In the genomic region with DNA sequence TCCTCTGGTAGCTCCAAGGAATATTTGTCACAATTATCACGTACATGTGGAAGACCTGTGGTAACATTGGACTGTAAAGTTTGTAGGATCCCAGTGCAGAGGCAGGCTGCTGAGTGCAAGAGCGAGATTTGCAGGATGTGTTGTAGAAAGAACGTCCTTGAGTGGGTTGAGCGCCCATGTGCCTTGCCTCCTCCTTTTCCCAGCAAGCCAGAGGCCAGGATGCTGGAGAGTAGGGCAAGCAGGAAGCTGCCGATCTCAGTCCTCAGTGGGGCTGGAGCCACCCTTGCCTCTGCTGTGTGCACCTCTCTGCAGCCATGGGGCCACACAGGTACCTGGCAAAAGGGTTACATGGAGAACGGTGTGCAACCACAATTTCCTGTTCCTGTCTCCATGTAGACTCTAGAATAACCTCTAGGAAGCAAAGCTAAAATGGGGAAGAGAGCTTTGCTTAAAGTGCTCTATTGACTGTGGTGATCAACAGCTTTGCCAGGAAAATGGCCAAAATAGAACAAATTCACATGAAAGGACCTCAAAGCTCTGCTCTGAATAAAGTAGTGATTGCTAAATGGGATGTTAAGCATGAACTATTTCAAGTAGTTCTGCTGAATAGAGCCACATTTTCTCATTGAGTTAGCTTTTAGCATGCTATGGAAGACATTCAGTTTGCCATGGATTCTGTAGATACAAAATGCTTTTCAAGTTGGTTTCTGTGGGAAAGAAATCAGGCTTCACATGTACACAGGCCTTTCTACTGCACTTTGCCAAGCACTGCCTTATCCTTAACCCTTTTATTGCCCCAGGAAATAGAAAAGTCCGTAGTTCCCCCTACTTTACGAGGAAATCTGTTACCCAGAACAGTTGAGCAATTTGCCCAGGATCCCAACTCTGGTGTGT, we compare ENCODE assay signal across 26 cellular contexts. TPM values are rescaled to one million over a fixed set of nuclear protein-coding genes. Genes with fewer than 3 reads are reported as not detected.
A peak's percentile ranks its signal among the peaks of the same experiment; 100 is the strongest.
DNase-seq lines count a peak whose midpoint lies in the region; ATAC-seq, FAIRE-seq and TF ChIP-seq lines count a peak whose summit lies in the region.
"Had no signal": no experiment of that assay in that cellular context is flagged by ENCODE, and none has a peak within 500 bp of the region (broad histone marks: within the 10 kb centered on the region; RNA-seq: fewer than 3 reads in every experiment).

No MANE protein-coding gene starts in this region.

- intact Hi-C loops in left colon (cut with DNase I, micrococcal nuclease) (no loop called here), gastrocnemius medialis (cut with DNase I; ENCODE audit: low total_unique reads) (no loop called here), HepG2 (cut with micrococcal nuclease; ENCODE audit: unreplicated experiment) (no loop called here)

- no peaks in the 10 kb centered on the region for H4K20me1 ChIP-seq in HepG2 (ENCODE audit: insufficient read depth, low read length)

- no peak for FAIRE-seq in HepG2 (lab: Jason Lieb, UNC)
- FAIRE-seq: HTR-8/SVneo had no signal

- DNase-seq in Ammon's horn (ENCODE audit: low spot score) = peak; percentile 29
- DNase-seq in SK-N-MC (ENCODE audit: low read depth, low spot score) = no peak
- no peak for DNase-seq in left colon
- DNase-seq in gastrocnemius medialis = no peak
- no peak for DNase-seq in HepG2 (ENCODE audit: low spot score)
- no peak for DNase-seq in COLO829 (ENCODE audit: low spot score)
- no peak for DNase-seq in NCI-H1694 treated with DMSO at 0.1 percent for 48 hours (lab: John Stamatoyannopoulos, UW)
- DNase-seq: activated CD4-positive, alpha-beta T cell treated with anti-CD3 and anti-CD28 coated beads for 36 hours; activated T-cell treated with anti-CD3 and anti-CD28 coated beads, Interleukin-2, amount 50 U/mL, for 4 hours; adrenal gland; BE2C; COR-L47; dermis blood vessel endothelial cell; DMS79; GOT3; Kasumi-1; NCI-H187 treated with DMSO at 0.1 percent for 48 hours; occipital lobe; SK-N-SH; stimulated activated naive CD8-positive, alpha-beta T cell treated with anti-CD3 and anti-CD28 coated beads, Interleukin-15, Interleukin-2, amounts not matched to agents 100 U/mL and 50 U/mL, for 24 hours; T-helper 17 cell; upper lobe of right lung had no signal

- H3K9me3 ChIP-seq in SK-N-MC (ENCODE audit: low read depth, low read length) (no peaks in the 10 kb centered on the region), gastrocnemius medialis (no peaks in the 10 kb centered on the region), HepG2 (ENCODE audit: low read length) (no peaks in the 10 kb centered on the region)
- H3K9me3 ChIP-seq: adrenal gland, BE2C, right atrium auricular region, SK-N-SH, upper lobe of right lung had no signal

- TF ChIP-seq EP300 in HepG2 (IDR thresholded peaks at IDR 0.05; ENCODE audit: low read depth in 2 of 2, low read length in 2 of 2) (no peak), HepG2 (CRISPR knock-in tag; IDR thresholded peaks at IDR 0.05; ENCODE audit: borderline replicate concordance) (no peak)

- 97% methylated on average over 8 of the region's 8 CpGs for WGBS in HepG2 (ENCODE audit: low lambda C conversion rate)

- no peak for TF ChIP-seq CTCF in gastrocnemius medialis (IDR thresholded peaks at IDR 0.05 in 4 of 5, conservative IDR thresholded peaks at IDR 0.05 in 1 of 5)
- no peak for TF ChIP-seq CTCF in HepG2 (CRISPR knock-in tag; IDR thresholded peaks at IDR 0.05)

- CTCF ChIA-PET in HepG2 (lab: Yijun Ruan, JAX; ENCODE audit: low intra/inter-chr PET ratio, low total read pairs) = no interaction called here

- no peak overlapping the region for H3K9ac ChIP-seq in SK-N-MC (ENCODE audit: insufficient read length)
- no peak overlapping the region for H3K9ac ChIP-seq in HepG2 (ENCODE audit: insufficient read depth, low read depth, low read length)
- H3K9ac ChIP-seq: SK-N-SH had no signal

- in situ Hi-C loops in gastrocnemius medialis (cut with MboI; ENCODE audit: low sequenced_read_pairs in 4 of 4) = no loop called here
- in situ Hi-C loops in HepG2 (cut with HindIII; ENCODE audit: extremely low pct_ligation_motif_present, low pct_unique_long_range_greater_than_20kb) = no loop called here

- 0 out of 2 replicates have a peak overlapping the region, but pooled peaks have one; percentile 26 for H3K27ac ChIP-seq in SK-N-MC
- H3K27ac ChIP-seq in gastrocnemius medialis = peak overlapping the region; percentile 78 to 87 (median 84)
- H3K27ac ChIP-seq in HepG2 (ENCODE audit: extremely low read length, insufficient read depth, low read length) = no peak overlapping the region
- H3K27ac ChIP-seq: adrenal gland, right atrium auricular region, upper lobe of right lung had no signal

- peak; percentile 80 for ATAC-seq in left colon
- ATAC-seq in gastrocnemius medialis = no peak
- ATAC-seq in HepG2 = no peak
- no peak for ATAC-seq in HG02870 (IDR thresholded peaks at IDR 0.05; ENCODE audit: unreplicated experiment)
- ATAC-seq: activated CD4-positive, alpha-beta T cell treated with anti-CD3 and anti-CD28 coated beads for 36 hours; activated T-cell treated with anti-CD3 and anti-CD28 coated beads, Interleukin-2, amount 50 U/mL, for 4 hours; stimulated activated naive CD8-positive, alpha-beta T cell treated with anti-CD3 and anti-CD28 coated beads, Interleukin-15, Interleukin-2, amounts not matched to agents 100 U/mL and 50 U/mL, for 24 hours; T-helper 17 cell; upper lobe of right lung had no signal

- H3K79me2 ChIP-seq in HepG2 (ENCODE audit: insufficient read depth, low read length) = no peaks in the 10 kb centered on the region

- no peak for TF ChIP-seq POLR2A in gastrocnemius medialis (IDR thresholded peaks at IDR 0.05)
- TF ChIP-seq POLR2A in HepG2 (IDR thresholded peaks at IDR 0.05; ENCODE audit: insufficient read depth in 1 of 2, low read depth in 2 of 2, low read length in 2 of 2) = no peak

- no peak for TF ChIP-seq RAD21 in HepG2 (CRISPR knock-in tag; IDR thresholded peaks at IDR 0.05)

- no peak overlapping the region for H2AFZ ChIP-seq in HepG2 (ENCODE audit: low read length)

- POLR2A ChIA-PET in HepG2 (lab: Yijun Ruan, JAX) = interaction anchor here (0.7 kb wide), 1 partner anchor 9 kb away, joined by 3 read pairs; no protein-coding TSS in a partner anchor

- no TSS peak for BruUV-seq in HepG2 (replicated peaks; lab: Mats Ljungman, UMichigan)

- H3K4me3 ChIP-seq in SK-N-MC = no peak overlapping the region
- no peak overlapping the region for H3K4me3 ChIP-seq in gastrocnemius medialis
- H3K4me3 ChIP-seq in HepG2 (replicated peaks in 1 of 3; ENCODE audit: insufficient read depth in 1 of 3, low read depth in 2 of 3, low read length in 3 of 3) = no peak overlapping the region
- H3K4me3 ChIP-seq: adrenal gland, lung, right atrium auricular region, upper lobe of right lung had no signal

- H3K4me1 ChIP-seq in gastrocnemius medialis = peaks cover 17 to 43% of the 10 kb centered on the region in 2 donors
- no peaks in the 10 kb centered on the region for H3K4me1 ChIP-seq in HepG2 (ENCODE audit: insufficient read depth, low read length)
- H3K4me1 ChIP-seq: BE2C had no signal

- H3K27me3 ChIP-seq in gastrocnemius medialis (no peaks in the 10 kb centered on the region), HepG2 (ENCODE audit: control insufficient read depth in 1 of 2, insufficient read depth in 2 of 2, low read length in 2 of 2) (no peaks in the 10 kb centered on the region)
- H3K27me3 ChIP-seq: adrenal gland, BE2C, right atrium auricular region, upper lobe of right lung had no signal

- H3K4me2 ChIP-seq in HepG2 (ENCODE audit: low read depth, low read length) = no peak overlapping the region
- H3K4me2 ChIP-seq: SK-N-SH had no signal

- peaks cover 6% of the 10 kb centered on the region; the same call in 1 of the 2 replicates for H3K36me3 ChIP-seq in SK-N-MC (ENCODE audit: insufficient read depth, low read length)
- no peaks in the 10 kb centered on the region for H3K36me3 ChIP-seq in gastrocnemius medialis
- no peaks in the 10 kb centered on the region for H3K36me3 ChIP-seq in HepG2 (replicated peaks in 1 of 2; ENCODE audit: control insufficient read depth in 1 of 2, insufficient read depth in 2 of 2, low read length in 2 of 2)
- H3K36me3 ChIP-seq: adrenal gland, BE2C, right atrium auricular region, upper lobe of right lung had no signal

TF ChIP-seq in HepG2, 621 proteins besides CTCF, POLR2A, EP300 and RAD21 (continues in another document):
- TF ChIP-seq FOXP1 (IDR thresholded peaks at IDR 0.05) (no peak), FOXP1 (CRISPR knock-in tag; IDR thresholded peaks at IDR 0.05) (no peak), ZNF143 (CRISPR knock-in tag; IDR thresholded peaks at IDR 0.05) (no peak), ZNF354B (CRISPR knock-in tag; IDR thresholded peaks at IDR 0.05) (no peak), ZSCAN29 (CRISPR knock-in tag; conservative IDR thresholded peaks at IDR 0.05) (no peak), PITX1 (CRISPR knock-in tag; IDR thresholded peaks at IDR 0.05) (no peak)
- TF ChIP-seq, protein P1, sequence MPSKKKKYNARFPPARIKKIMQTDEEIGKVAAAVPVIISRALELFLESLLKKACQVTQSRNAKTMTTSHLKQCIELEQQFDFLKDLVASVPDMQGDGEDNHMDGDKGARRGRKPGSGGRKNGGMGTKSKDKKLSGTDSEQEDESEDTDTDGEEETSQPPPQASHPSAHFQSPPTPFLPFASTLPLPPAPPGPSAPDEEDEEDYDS (CRISPR knock-in tag; IDR thresholded peaks at IDR 0.05) = no peak

RNA-seq across cellular contexts. Expression of a gene that starts 37.4 kb away (rescaled TPM):
- total RNA-seq in left colon (100 to 1,000 TPM; 105 to 117 TPM), gastrocnemius medialis (100 to 1,000 TPM; 155 to 450 (median 216) TPM), HepG2 (2016; rRNA removed; fragmentation: Illumina TruSeq; extraction: Trizol) (5.7 and 10.0 TPM in 2 replicates)
- total RNA-seq in HepG2 (2016; cell fraction: cytosol; rRNA removed; fragmentation: Illumina TruSeq; extraction: Trizol; ENCODE audit: low read depth) = 14.3 and 16.0 TPM in 2 replicates
- 5.0 and 10.4 TPM in 2 replicates for total RNA-seq in HepG2 (2016; cell fraction: insoluble cytoplasmic fraction; rRNA removed; fragmentation: Illumina TruSeq; extraction: Trizol)
- 17.4 and 22.1 TPM in 2 replicates for total RNA-seq in HepG2 (2016; cell fraction: membrane; rRNA removed; fragmentation: Illumina TruSeq; extraction: Trizol)
- 10.0 and 10.9 TPM in 2 replicates for total RNA-seq in HepG2 (2016; cell fraction: nucleus; rRNA removed; fragmentation: Illumina TruSeq; extraction: Trizol)
- polyA plus RNA-seq in HepG2 (2011; rRNA removed) = 15.0 and 23.2 TPM in 2 replicates
- polyA plus RNA-seq in HepG2 (2011; cell fraction: cytosol; rRNA removed) = 15.5 and 27.2 TPM in 2 replicates
- 167 and 168 TPM in 2 replicates for polyA plus RNA-seq in HepG2 (2011; cell fraction: nucleus; rRNA removed)
- polyA plus RNA-seq in HepG2 (2012) = 10.5 and 17.4 TPM in 2 replicates
- 15.9 and 17.0 TPM in 2 replicates for polyA plus RNA-seq in HepG2 (2016; cell fraction: cytosol; fragmentation: Illumina TruSeq; extraction: Trizol; ENCODE audit: low read depth)
- polyA plus RNA-seq in HepG2 (2016; cell fraction: insoluble cytoplasmic fraction; fragmentation: Illumina TruSeq; extraction: Trizol; ENCODE audit: low read depth) = 5.9 and 6.8 TPM in 2 replicates
- 15.7 and 16.1 TPM in 2 replicates for polyA plus RNA-seq in HepG2 (2016; cell fraction: membrane; fragmentation: Illumina TruSeq; extraction: Trizol; ENCODE audit: low read depth)
- polyA plus RNA-seq in HepG2 (2016; cell fraction: nucleus; fragmentation: Illumina TruSeq; extraction: Trizol; ENCODE audit: insufficient read depth, low read depth) = 29.1 and 29.7 TPM in 2 replicates
- polyA minus RNA-seq in HepG2 (2011; rRNA and poly(A)+ RNA removed; ENCODE audit: low replicate concordance) = 16.4 and 20.4 TPM in 2 replicates
- 9.8 and 9.9 TPM in 2 replicates for polyA minus RNA-seq in HepG2 (2011; cell fraction: cytosol; rRNA and poly(A)+ RNA removed)
- polyA minus RNA-seq in HepG2 (2011; cell fraction: nucleus; rRNA and poly(A)+ RNA removed) = 11.9 and 12.4 TPM in 2 replicates

Comparison
In these comparisons a context has a peak if more than half of its experiments do, and no peak if none do; other contexts are left out.
1. RNA of a gene that starts 37.4 kb away (total RNA-seq): 155 to 450 TPM in gastrocnemius medialis and 105 to 117 TPM in left colon; 5.0 to 22.1 TPM in HepG2; every median in the first group is over 4 times any median in the second.